ENCODE assay signal across 8 cellular contexts in genomic region chr6:2791124-2792050, GRCh38. TPM values are rescaled to one million over a fixed set of nuclear protein-coding genes. Genes with fewer than 3 reads are reported as not detected.
A peak's percentile ranks its signal among the peaks of the same experiment; 100 is the strongest.
DNase-seq lines count a peak whose midpoint lies in the region; ATAC-seq, FAIRE-seq and TF ChIP-seq lines count a peak whose summit lies in the region.

No MANE protein-coding gene starts in this region.

- ATAC-seq in GM19467 (IDR thresholded peaks at IDR 0.05; ENCODE audit: unreplicated experiment) (peak; percentile 82), HG03457 (IDR thresholded peaks at IDR 0.05; ENCODE audit: unreplicated experiment) (no peak)

- POLR2A ChIA-PET in CD8-positive, alpha-beta memory T cell (lab: Charles Lee): interaction anchor here (0.5 to 1.5 kb wide), 9 partner anchors 9 to 312 kb away, joined by 3 to 9 read pairs (median 4); partner anchors contain the start of genes SERPINB1 and WRNIP1

- peak; percentile 81 for TF ChIP-seq CTCF in kidney (IDR thresholded peaks at IDR 0.05; ENCODE audit: borderline replicate concordance, extremely low read depth, insufficient read depth)

- H3K27ac ChIP-seq in CD8-positive, alpha-beta memory T cell (ENCODE audit: low read depth, low read length): no peak overlapping the region
- peak overlapping the region in 1 of 2 donors; percentile 29 for H3K27ac ChIP-seq in kidney (ENCODE audit: low read depth in 2 of 2, low read length in 2 of 2)

- peak overlapping the region in 1 of 2 donors; percentile 21 for H3K9ac ChIP-seq in kidney (ENCODE audit: low read length in 2 of 2)

- peak in 4 of 5 donors; percentile 17 to 70 (median 38) for DNase-seq in CD8-positive, alpha-beta memory T cell
- DNase-seq in NCI-H146 (lab: John Stamatoyannopoulos, UW) (peak; percentile 21), T1000 (lab: John Stamatoyannopoulos, UW) (peak; percentile 21), cerebellar cortex (ENCODE audit: low spot score) (peak; percentile 86), kidney (no peak)
- DNase-seq in stimulated activated CD4-positive, alpha-beta T cell treated with anti-CD3 and anti-CD28 coated beads, Interleukin-15, amount 100 ng/mL, for 48 hours (ENCODE audit: low read depth in 2 of 2): peak; percentile 55 to 56

- CTCF ChIA-PET in CD8-positive, alpha-beta memory T cell (lab: Charles Lee): interaction anchor here (0.8 to 3.9 kb wide), 19 partner anchors 8 to 197 kb away, joined by 3 to 28 read pairs (median 5); partner anchors contain the start of genes SERPINB1 and WRNIP1

- intact Hi-C loops in kidney (cut with DNase I): no loop called here

- H3K27ac Mint-ChIP-seq in CD8-positive, alpha-beta memory T cell: peak overlapping the region; percentile 30 to 91 (median 74)

- no peaks in the 10 kb centered on the region for H3K36me3 ChIP-seq in CD8-positive, alpha-beta memory T cell (ENCODE audit: insufficient read depth, low read length)
- H3K36me3 ChIP-seq in kidney (ENCODE audit: control insufficient read depth in 1 of 2, insufficient read depth in 2 of 2, low read length in 2 of 2): peaks cover 2 to 6% of the 10 kb centered on the region in 2 donors

- peaks cover 31 to 38% (median 32%) of the 10 kb centered on the region in 3 donors for H3K4me1 Mint-ChIP-seq in CD8-positive, alpha-beta memory T cell

- H3K27me3 Mint-ChIP-seq in CD8-positive, alpha-beta memory T cell: no peaks in the 10 kb centered on the region

- peak; percentile 70 for FAIRE-seq in kidney (lab: Jason Lieb, UNC)

- peaks cover 4 to 16% (median 5%) of the 10 kb centered on the region in 3 donors for H3K36me3 Mint-ChIP-seq in CD8-positive, alpha-beta memory T cell

- no peak overlapping the region for H3K4me3 ChIP-seq in CD8-positive, alpha-beta memory T cell (ENCODE audit: low read length)
- H3K4me3 ChIP-seq in kidney (ENCODE audit: low read length in 2 of 2): no peak overlapping the region

- H3K4me3 Mint-ChIP-seq in CD8-positive, alpha-beta memory T cell: peak overlapping the region in 4 of 7 donors; percentile 41 to 53 (median 42)

- H3K9me3 Mint-ChIP-seq in CD8-positive, alpha-beta memory T cell: no peaks in the 10 kb centered on the region

- no peaks in the 10 kb centered on the region for H3K9me3 ChIP-seq in CD8-positive, alpha-beta memory T cell (ENCODE audit: low read length)
- H3K9me3 ChIP-seq in kidney (ENCODE audit: control insufficient read depth in 1 of 2, low read length in 2 of 2): no peaks in the 10 kb centered on the region

- peaks cover 23% of the 10 kb centered on the region for H3K4me1 ChIP-seq in CD8-positive, alpha-beta memory T cell (ENCODE audit: insufficient read depth, low read length)
- no peaks in the 10 kb centered on the region for H3K4me1 ChIP-seq in kidney (ENCODE audit: control insufficient read depth in 1 of 2, insufficient read depth in 1 of 2, low read depth in 1 of 2, low read length in 2 of 2)

- H3K27me3 ChIP-seq in CD8-positive, alpha-beta memory T cell (ENCODE audit: insufficient read depth, low read length, poor library complexity, severe bottlenecking): no peaks in the 10 kb centered on the region

RNA-seq across cellular contexts. Expression of gene WRNIP1, which starts 26.2 kb away (rescaled TPM):
- 10 to 100 TPM; 58.5 to 58.7 TPM for total RNA-seq in CD8-positive, alpha-beta memory T cell
- 55.8 TPM for polyA plus RNA-seq in CD8-positive, alpha-beta memory T cell
- total RNA-seq in kidney: 38.0 TPM
- 46.3 TPM for polyA plus RNA-seq in kidney (ENCODE audit: insufficient read depth, low read depth, low replicate concordance)

RNA-seq across cellular contexts. Expression of gene MYLK4, which starts 40.7 kb away (rescaled TPM):
- total RNA-seq in CD8-positive, alpha-beta memory T cell: under 1 TPM; 0.22 to 0.24 TPM
- polyA plus RNA-seq in CD8-positive, alpha-beta memory T cell: 0.24 TPM
- 1.3 TPM for total RNA-seq in kidney
- 1.1 TPM for polyA plus RNA-seq in kidney (ENCODE audit: insufficient read depth, low read depth, low replicate concordance)

RNA-seq across cellular contexts. Expression of gene SERPINB1, which starts 50.3 kb away (rescaled TPM):
- 10 to 100 TPM; 40.4 to 42.4 TPM for total RNA-seq in CD8-positive, alpha-beta memory T cell
- 103 TPM for polyA plus RNA-seq in CD8-positive, alpha-beta memory T cell
- 86.4 TPM for total RNA-seq in kidney
- polyA plus RNA-seq in kidney (ENCODE audit: insufficient read depth, low read depth, low replicate concordance): 37.4 TPM
